In genomic region chr1:12080156-12080555, GRCh38 we compare ENCODE assay signal across 19 cellular contexts. TPM values are rescaled to one million over a fixed set of nuclear protein-coding genes. Genes with fewer than 3 reads are reported as not detected.
"Had no signal": no experiment of that assay in that cellular context is flagged by ENCODE, and none has a peak within 500 bp of the region (broad histone marks: within the 10 kb centered on the region; RNA-seq: fewer than 3 reads in every experiment).

No MANE protein-coding gene starts in this region.

- H3K27ac Mint-ChIP-seq: activated CD4-positive, alpha-beta T cell treated with anti-CD3 and anti-CD28 coated beads, Interleukin-2, amount 10 ng/mL, durations not matched to agents 7 days and 5 days; activated naive CD4-positive, alpha-beta T cell treated with anti-CD3 and anti-CD28 coated beads, Interleukin-2, amount 10 ng/mL, durations not matched to agents 7 days and 5 days; activated T-cell treated with anti-CD3 and anti-CD28 coated beads, Interleukin-2, amount 50 U/mL, for 24 hours; nephron progenitor cell; stimulated activated naive CD8-positive, alpha-beta T cell treated with anti-CD3 and anti-CD28 coated beads, Interleukin-15, Interleukin-2, amounts not matched to agents 100 ng/mL and 50 ng/mL, for 24 hours had no signal

- H3K4me1 ChIP-seq: pancreas, psoas muscle had no signal

- DNase-seq: activated CD4-positive, alpha-beta T cell treated with anti-CD3 and anti-CD28 coated beads for 1 hour; activated gamma-delta T cell; amniotic stem cell; cortex of kidney; hippocampal formation; mammary epithelial cell; psoas muscle; T1000 had no signal

- H3K36me3 ChIP-seq: brain microvascular endothelial cell, pancreas, thoracic aorta had no signal

- H3K4me3 Mint-ChIP-seq: activated CD4-positive, alpha-beta T cell treated with anti-CD3 and anti-CD28 coated beads, Interleukin-2, amount 10 ng/mL, durations not matched to agents 7 days and 5 days; activated naive CD4-positive, alpha-beta T cell treated with anti-CD3 and anti-CD28 coated beads, Interleukin-2, amount 10 ng/mL, durations not matched to agents 7 days and 5 days; endodermal cell; nephron progenitor cell; stimulated activated naive CD8-positive, alpha-beta T cell treated with anti-CD3 and anti-CD28 coated beads, Interleukin-15, Interleukin-2, amounts not matched to agents 100 ng/mL and 50 ng/mL, for 24 hours had no signal

- H3K27me3 Mint-ChIP-seq: activated CD4-positive, alpha-beta memory T cell treated with anti-CD3 and anti-CD28 coated beads, Interleukin-2, amount 10 ng/mL, durations not matched to agents 7 days and 5 days; activated CD4-positive, alpha-beta T cell treated with anti-CD3 and anti-CD28 coated beads, Interleukin-2, amount 10 ng/mL, durations not matched to agents 7 days and 5 days had no signal

- H3K4me3 ChIP-seq: pancreas, psoas muscle, thoracic aorta had no signal

- ATAC-seq: left colon had no signal

- H3K27ac ChIP-seq: brain microvascular endothelial cell, pancreas, psoas muscle, thoracic aorta had no signal

- H3K9me3 ChIP-seq: pancreas, psoas muscle had no signal

- H3K27me3 ChIP-seq: brain microvascular endothelial cell, pancreas had no signal

RNA-seq across cellular contexts. Expression of gene TNFRSF8, which starts 17.1 kb away (rescaled TPM):
- total RNA-seq: mammary epithelial cell had no signal
